Comparison of ENCODE assay signal across 8 cellular contexts in the genomic region with DNA sequence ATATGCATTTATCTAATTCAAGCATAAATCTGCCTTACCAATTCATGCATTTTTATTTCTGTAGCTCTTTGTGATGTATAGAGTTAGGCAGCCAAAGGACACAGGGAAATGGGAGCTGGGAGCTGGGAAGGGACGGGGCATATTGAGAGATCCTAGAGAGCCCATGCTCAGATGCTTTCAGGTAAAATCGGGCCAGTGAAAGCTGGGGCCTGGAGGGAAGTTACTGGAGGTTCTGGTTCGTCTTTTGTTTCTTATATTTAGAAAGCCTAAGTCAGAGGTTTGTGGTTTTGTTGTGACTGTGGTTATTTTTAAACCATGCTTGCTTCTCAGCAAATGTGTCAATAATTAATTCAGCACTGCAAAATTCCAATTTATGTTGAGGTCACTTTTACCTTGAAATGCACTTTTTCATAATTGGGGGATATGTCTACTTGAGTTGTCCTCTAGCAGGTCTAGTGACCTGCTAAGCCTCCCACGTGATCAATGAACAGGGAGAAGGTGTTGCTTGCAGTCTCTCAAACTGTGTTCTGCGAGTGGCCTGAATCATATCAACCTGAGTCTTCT. TPM values are rescaled to one million over a fixed set of nuclear protein-coding genes. Genes with fewer than 3 reads are reported as not detected.
DNase-seq lines count a peak whose midpoint lies in the region; ATAC-seq, FAIRE-seq and TF ChIP-seq lines count a peak whose summit lies in the region.

No MANE protein-coding gene starts in this region.

- no peaks in the 10 kb centered on the region for H3K79me2 ChIP-seq in K562 (ENCODE audit: control insufficient read depth, insufficient read depth, low read length)

- H3K27ac ChIP-seq in K562 (ENCODE audit: extremely low read depth, low read depth, low read length), result no peak overlapping the region; the same call in 2 of the 3 replicates

- POLR2A ChIA-PET in K562 (lab: Yijun Ruan, JAX), result interaction anchor here (1.1 kb wide), 1 partner anchor 8 kb away, joined by 4 read pairs; no protein-coding TSS in a partner anchor

- no peak overlapping the region for H3K4me3 ChIP-seq in K562

- no peaks in the 10 kb centered on the region for H3K36me3 ChIP-seq in K562 (ENCODE audit: control insufficient read depth, insufficient read depth, low read length)

- no peak overlapping the region for H3K9ac ChIP-seq in K562 (ENCODE audit: insufficient read depth in 1 of 2, low read depth in 2 of 2, low read length in 2 of 2)

- DNase-seq in K562 (ENCODE audit: extremely low read depth in 1 of 4, low spot score in 3 of 4) (no peak), mesothelial cell of epicardium (ENCODE audit: low spot score in 2 of 2, unreplicated experiment in 2 of 2) (no peak), iPS-NIHi11 (ENCODE audit: low spot score) (no peak), COLO829 (ENCODE audit: low spot score) (no peak), mucosa of gallbladder (ENCODE audit: low spot score) (no peak), GF-D8 (lab: John Stamatoyannopoulos, UW) (no peak)

- ATAC-seq in GM18505 (IDR thresholded peaks at IDR 0.05; ENCODE audit: unreplicated experiment) (no peak), HG03442 (IDR thresholded peaks at IDR 0.05; ENCODE audit: unreplicated experiment) (peak; percentile 27), K562 (no peak)

- CTCF ChIA-PET in K562 (lab: Yijun Ruan, JAX; ENCODE audit: low intra/inter-chr PET ratio), result no interaction called here

- no peak for TF ChIP-seq EP300 in K562 (IDR thresholded peaks at IDR 0.05; ENCODE audit: low read length)

- no peaks in the 10 kb centered on the region for H3K9me1 ChIP-seq in K562 (ENCODE audit: control insufficient read depth, insufficient read depth, low read length)

- no peaks in the 10 kb centered on the region for H4K20me1 ChIP-seq in K562 (replicated peaks; ENCODE audit: control insufficient read depth, insufficient read depth, low read length)

- no peak for TF ChIP-seq RAD21 in K562 (CRISPR knock-in tag; conservative IDR thresholded peaks at IDR 0.05 in 1 of 2, IDR thresholded peaks at IDR 0.05 in 1 of 2)

- H3K36me3 Mint-ChIP-seq in mesothelial cell of epicardium, result peaks cover 8% of the 10 kb centered on the region

- peak overlapping the region; percentile 55 for H3K4me3 Mint-ChIP-seq in mesothelial cell of epicardium

- no peaks in the 10 kb centered on the region for H3K9me3 Mint-ChIP-seq in mesothelial cell of epicardium

- H3K27me3 Mint-ChIP-seq in mesothelial cell of epicardium (ENCODE audit: low read depth), result no peaks in the 10 kb centered on the region

- H3K9me3 ChIP-seq in K562 (replicated peaks; ENCODE audit: control insufficient read depth, insufficient read depth, low read depth, low read length), result no peaks in the 10 kb centered on the region

- intact Hi-C loops in K562 (cut with micrococcal nuclease), result no loop called here

- H2AFZ ChIP-seq in K562 (ENCODE audit: low read depth, low read length), result peak overlapping the region; percentile 80

- TF ChIP-seq POLR2A in GM18505 (IDR thresholded peaks at IDR 0.05; ENCODE audit: borderline replicate concordance, extremely low read depth, insufficient read depth, insufficient read length) (peak; percentile 28), K562 (conservative IDR thresholded peaks at IDR 0.05) (no peak)

- TF ChIP-seq CTCF in K562 (IDR thresholded peaks at IDR 0.05 in 2 of 3, conservative IDR thresholded peaks at IDR 0.05 in 1 of 3; ENCODE audit: insufficient read depth in 2 of 3, low read depth in 1 of 3, low read length in 3 of 3), result no peak
- TF ChIP-seq CTCF in mesothelial cell of epicardium (IDR thresholded peaks at IDR 0.05; ENCODE audit: unreplicated experiment), result no peak

- 39% methylated on average over 5 of the region's 5 CpGs for WGBS in K562 (ENCODE audit: insufficient coverage, low coverage, missing lambda C conversion rate)

- H3K4me1 Mint-ChIP-seq in mesothelial cell of epicardium, result peaks cover 50% of the 10 kb centered on the region

- in situ Hi-C loops in K562 (cut with MboI), result no loop called here

- FAIRE-seq in K562 (lab: Jason Lieb, UNC), result no peak

- no peaks in the 10 kb centered on the region for H3K27me3 ChIP-seq in K562 (ENCODE audit: control insufficient read depth in 2 of 2, insufficient read depth in 2 of 2, low read length in 2 of 2)

- peak overlapping the region; percentile 33 for H3K4me2 ChIP-seq in K562 (ENCODE audit: insufficient read depth, low read length)

- peak overlapping the region; percentile 97 for H3K27ac Mint-ChIP-seq in mesothelial cell of epicardium

- no TSS peak for BruUV-seq in K562 (replicated peaks; lab: Mats Ljungman, UMichigan)

- H3K4me1 ChIP-seq in K562 (replicated peaks in 1 of 2; ENCODE audit: control insufficient read depth in 2 of 2, insufficient read depth in 2 of 2, low read length in 2 of 2), result peaks cover 0 to 8% of the 10 kb centered on the region in 2 experiments; a peak in 3 of 5 replicates

RNA-seq across cellular contexts. Expression of gene IFIT3, which starts 5.0 kb away (rescaled TPM):
- 0.14 and 0.16 TPM in 2 replicates for total RNA-seq in K562 (2011; cell fraction: chromatin; rRNA removed; ENCODE audit: low replicate concordance)
- 0.13 and 0.17 TPM in 2 replicates for total RNA-seq in K562 (2011; cell fraction: nucleolus; rRNA removed)
- 0.22 TPM in 1 of 2 replicates, not detected in the other for total RNA-seq in K562 (2011; cell fraction: nucleoplasm; rRNA removed)
- total RNA-seq in K562 (2014; rRNA removed), result 0.59 and 1.0 TPM in 2 replicates
- 1.2 and 1.4 TPM in 2 replicates for total RNA-seq in K562 (2014; rRNA removed; fragmentation: Illumina TruSeq; extraction: Trizol)
- total RNA-seq in K562 (2015; rRNA removed; fragmentation: Illumina TruSeq; extraction: Trizol), result 1.7 and 2.2 TPM in 2 replicates
- 0.69 TPM in 2 replicates for total RNA-seq in K562 (2021)
- polyA plus RNA-seq in K562 (2011; rRNA removed), result 0.35 and 0.55 TPM in 2 replicates
- 0.07 and 0.25 TPM in 2 replicates for polyA plus RNA-seq in K562 (2011; cell fraction: cytosol; rRNA removed)
- polyA plus RNA-seq in K562 (2011; cell fraction: nucleus; rRNA removed), result 0.08 TPM in 1 of 2 replicates, not detected in the other
- 1.4 and 3.3 TPM in 2 replicates for polyA plus RNA-seq in K562 (2012)
- polyA plus RNA-seq in K562 (2014; fragmentation: Illumina TruSeq; extraction: Trizol), result 0.84 and 1.1 TPM in 2 replicates
- under 1 TPM; 0.23 to 0.83 TPM for polyA plus RNA-seq in K562 (2014; fragmentation: Nextera tagmentation; extraction: Ambion mirVana)
- polyA plus RNA-seq in K562 (2014; rRNA removed), result 0.58 and 0.77 TPM in 2 replicates
- polyA minus RNA-seq in K562 (2011; rRNA and poly(A)+ RNA removed), result 0.21 and 0.84 TPM in 2 replicates
- polyA minus RNA-seq in K562 (2011; cell fraction: cytosol; rRNA and poly(A)+ RNA removed), result not detected in 2 replicates
- polyA minus RNA-seq in K562 (2011; cell fraction: nucleus; rRNA and poly(A)+ RNA removed), result 0.13 and 0.22 TPM in 2 replicates
- total RNA-seq in mesothelial cell of epicardium, result 14.3 to 17.8 TPM (median 14.9 TPM) in 3 replicates
- total RNA-seq in mucosa of gallbladder, result 11.1 TPM

RNA-seq across cellular contexts. Expression of gene IFIT2, which starts 31.0 kb away (rescaled TPM):
- not detected in 2 replicates for total RNA-seq in K562 (2011; cell fraction: chromatin; rRNA removed; ENCODE audit: low replicate concordance)
- not detected in 2 replicates for total RNA-seq in K562 (2011; cell fraction: nucleolus; rRNA removed)
- total RNA-seq in K562 (2011; cell fraction: nucleoplasm; rRNA removed), result not detected in 2 replicates
- total RNA-seq in K562 (2014; rRNA removed), result 0.09 TPM in 1 of 2 replicates, not detected in the other
- total RNA-seq in K562 (2014; rRNA removed; fragmentation: Illumina TruSeq; extraction: Trizol), result 0.10 and 0.18 TPM in 2 replicates
- total RNA-seq in K562 (2015; rRNA removed; fragmentation: Illumina TruSeq; extraction: Trizol), result 0.25 and 0.26 TPM in 2 replicates
- total RNA-seq in K562 (2021), result 0.11 TPM in 2 replicates
- 0.03 TPM in 1 of 2 replicates, not detected in the other for polyA plus RNA-seq in K562 (2011; rRNA removed)
- 0.01 TPM in 1 of 2 replicates, not detected in the other for polyA plus RNA-seq in K562 (2011; cell fraction: cytosol; rRNA removed)
- polyA plus RNA-seq in K562 (2011; cell fraction: nucleus; rRNA removed), result not detected in 2 replicates
- 0.10 and 0.30 TPM in 2 replicates for polyA plus RNA-seq in K562 (2012)
- polyA plus RNA-seq in K562 (2014; fragmentation: Illumina TruSeq; extraction: Trizol), result 0.03 and 0.08 TPM in 2 replicates
- polyA plus RNA-seq in K562 (2014; fragmentation: Nextera tagmentation; extraction: Ambion mirVana), result under 1 TPM; 0.08 to 0.14 TPM
- polyA plus RNA-seq in K562 (2014; rRNA removed), result 0.09 TPM in 1 of 2 replicates, not detected in the other
- polyA minus RNA-seq in K562 (2011; rRNA and poly(A)+ RNA removed), result 0.11 TPM in 1 of 2 replicates, not detected in the other
- not detected in 2 replicates for polyA minus RNA-seq in K562 (2011; cell fraction: cytosol; rRNA and poly(A)+ RNA removed)
- 0.11 TPM in 1 of 2 replicates, not detected in the other for polyA minus RNA-seq in K562 (2011; cell fraction: nucleus; rRNA and poly(A)+ RNA removed)
- total RNA-seq in mesothelial cell of epicardium, result 2.3 to 3.6 TPM (median 2.9 TPM) in 3 replicates
- total RNA-seq in mucosa of gallbladder, result 11.8 TPM

RNA-seq across cellular contexts. Expression of gene IFIT1B, which starts 45.1 kb away (rescaled TPM):
- total RNA-seq in K562 (2011; cell fraction: chromatin; rRNA removed; ENCODE audit: low replicate concordance), result not detected in 2 replicates
- not detected in 2 replicates for total RNA-seq in K562 (2011; cell fraction: nucleolus; rRNA removed)
- not detected in 2 replicates for total RNA-seq in K562 (2011; cell fraction: nucleoplasm; rRNA removed)
- not detected in 2 replicates for total RNA-seq in K562 (2014; rRNA removed)
- total RNA-seq in K562 (2014; rRNA removed; fragmentation: Illumina TruSeq; extraction: Trizol), result not detected in 2 replicates
- total RNA-seq in K562 (2015; rRNA removed; fragmentation: Illumina TruSeq; extraction: Trizol), result not detected in 2 replicates
- total RNA-seq in K562 (2021), result not detected in 2 replicates
- polyA plus RNA-seq in K562 (2011; rRNA removed), result not detected in 2 replicates
- not detected in 2 replicates for polyA plus RNA-seq in K562 (2011; cell fraction: cytosol; rRNA removed)
- not detected in 2 replicates for polyA plus RNA-seq in K562 (2011; cell fraction: nucleus; rRNA removed)
- polyA plus RNA-seq in K562 (2012), result not detected in 2 replicates
- not detected in 2 replicates for polyA plus RNA-seq in K562 (2014; fragmentation: Illumina TruSeq; extraction: Trizol)
- not detected for polyA plus RNA-seq in K562 (2014; fragmentation: Nextera tagmentation; extraction: Ambion mirVana)
- not detected in 2 replicates for polyA plus RNA-seq in K562 (2014; rRNA removed)
- not detected in 2 replicates for polyA minus RNA-seq in K562 (2011; rRNA and poly(A)+ RNA removed)
- polyA minus RNA-seq in K562 (2011; cell fraction: cytosol; rRNA and poly(A)+ RNA removed), result not detected in 2 replicates
- polyA minus RNA-seq in K562 (2011; cell fraction: nucleus; rRNA and poly(A)+ RNA removed), result not detected in 2 replicates
- not detected in 3 replicates for total RNA-seq in mesothelial cell of epicardium
- not detected for total RNA-seq in mucosa of gallbladder

RNA-seq across cellular contexts. Expression of gene IFIT1, which starts 59.6 kb away (rescaled TPM):
- total RNA-seq in K562 (2011; cell fraction: chromatin; rRNA removed; ENCODE audit: low replicate concordance), result not detected in 2 replicates
- total RNA-seq in K562 (2011; cell fraction: nucleolus; rRNA removed), result not detected in 2 replicates
- total RNA-seq in K562 (2011; cell fraction: nucleoplasm; rRNA removed), result not detected in 2 replicates
- total RNA-seq in K562 (2014; rRNA removed) (0.09 TPM in 1 of 2 replicates, not detected in the other), K562 (2014; rRNA removed; fragmentation: Illumina TruSeq; extraction: Trizol) (0.13 and 0.18 TPM in 2 replicates), K562 (2015; rRNA removed; fragmentation: Illumina TruSeq; extraction: Trizol) (0.23 and 0.40 TPM in 2 replicates), K562 (2021) (0.09 and 0.25 TPM in 2 replicates), mesothelial cell of epicardium (34.5 to 44.1 TPM (median 35.4 TPM) in 3 replicates), mucosa of gallbladder (14.4 TPM)
- polyA plus RNA-seq in K562 (2011; rRNA removed) (0.06 and 0.07 TPM in 2 replicates), K562 (2014; fragmentation: Illumina TruSeq; extraction: Trizol) (0.10 and 0.18 TPM in 2 replicates), K562 (2014; fragmentation: Nextera tagmentation; extraction: Ambion mirVana) (under 1 TPM; 0.18 TPM), K562 (2014; rRNA removed) (0.03 TPM in 1 of 2 replicates, not detected in the other)
- 0.04 TPM in 1 of 2 replicates, not detected in the other for polyA plus RNA-seq in K562 (2011; cell fraction: cytosol; rRNA removed)
- polyA plus RNA-seq in K562 (2011; cell fraction: nucleus; rRNA removed), result not detected in 2 replicates
- polyA plus RNA-seq in K562 (2012), result 0.08 and 0.14 TPM in 2 replicates
- 0.09 TPM in 1 of 2 replicates, not detected in the other for polyA minus RNA-seq in K562 (2011; rRNA and poly(A)+ RNA removed)
- polyA minus RNA-seq in K562 (2011; cell fraction: cytosol; rRNA and poly(A)+ RNA removed), result not detected in 2 replicates
- polyA minus RNA-seq in K562 (2011; cell fraction: nucleus; rRNA and poly(A)+ RNA removed), result not detected in 2 replicates
